1 cellular context compared by ENCODE assay signal in the genomic region with DNA sequence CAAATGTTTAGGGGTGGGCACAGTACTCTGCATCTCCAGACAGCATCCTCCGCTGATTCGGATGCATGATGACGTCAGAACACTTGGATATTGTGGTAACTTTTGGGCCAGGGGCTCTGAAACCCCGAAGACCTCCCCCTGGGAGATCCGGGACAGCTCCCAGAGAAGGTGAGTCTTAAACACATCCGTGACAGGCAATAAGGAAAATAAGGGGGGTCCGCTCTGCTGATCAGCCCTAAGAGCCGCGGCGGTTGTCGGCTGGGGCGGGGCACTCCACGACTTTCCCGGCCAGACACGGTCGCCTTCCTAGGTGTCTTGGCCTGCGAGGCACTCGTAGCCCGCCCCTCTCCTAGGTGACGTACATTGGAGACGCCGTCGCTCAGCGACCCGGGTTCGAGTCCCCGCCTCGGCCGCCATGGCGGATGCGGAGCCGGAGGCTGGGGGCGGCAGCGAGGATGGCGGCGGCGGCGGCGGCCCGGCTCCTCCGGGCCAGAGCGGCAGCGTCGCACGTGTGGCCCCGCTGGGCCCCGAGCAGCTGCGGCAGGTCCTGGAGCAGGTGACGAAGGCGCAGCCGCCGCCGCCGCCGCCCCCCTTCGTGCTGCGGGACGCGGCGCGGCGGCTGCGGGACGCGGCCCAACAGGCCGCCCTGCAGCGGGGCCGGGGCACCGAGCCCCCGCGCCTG.
A peak's percentile ranks its signal among the peaks of the same experiment; 100 is the strongest.
TF ChIP-seq lines count a peak whose summit lies in the region.

Gene ZNF839, plus strand, starts transcription at position 396 of the 682 bp plus-strand sequence. Its CDS starts 20 bp downstream, at position 416.

TF ChIP-seq in HepG2, 621 proteins besides CTCF, POLR2A, EP300 and RAD21 (continued from another document and continues in another):
- no peak for TF ChIP-seq MTA3 (CRISPR knock-in tag; IDR thresholded peaks at IDR 0.05)
- no peak for TF ChIP-seq SMAD9 (CRISPR knock-in tag; IDR thresholded peaks at IDR 0.05)
- TF ChIP-seq TEAD3 (CRISPR knock-in tag; optimal IDR thresholded peaks at IDR 0.05; ENCODE audit: borderline replicate concordance) = no peak
- TF ChIP-seq ZBTB33 (CRISPR knock-in tag; IDR thresholded peaks at IDR 0.05) = peak; percentile 30; the same call in 1 of the 2 replicates
- no peak for TF ChIP-seq SATB2 (CRISPR knock-in tag; IDR thresholded peaks at IDR 0.05)
- peak; percentile 89 for TF ChIP-seq BRD4 (CRISPR knock-in tag; IDR thresholded peaks at IDR 0.05)
- TF ChIP-seq, protein P1, sequence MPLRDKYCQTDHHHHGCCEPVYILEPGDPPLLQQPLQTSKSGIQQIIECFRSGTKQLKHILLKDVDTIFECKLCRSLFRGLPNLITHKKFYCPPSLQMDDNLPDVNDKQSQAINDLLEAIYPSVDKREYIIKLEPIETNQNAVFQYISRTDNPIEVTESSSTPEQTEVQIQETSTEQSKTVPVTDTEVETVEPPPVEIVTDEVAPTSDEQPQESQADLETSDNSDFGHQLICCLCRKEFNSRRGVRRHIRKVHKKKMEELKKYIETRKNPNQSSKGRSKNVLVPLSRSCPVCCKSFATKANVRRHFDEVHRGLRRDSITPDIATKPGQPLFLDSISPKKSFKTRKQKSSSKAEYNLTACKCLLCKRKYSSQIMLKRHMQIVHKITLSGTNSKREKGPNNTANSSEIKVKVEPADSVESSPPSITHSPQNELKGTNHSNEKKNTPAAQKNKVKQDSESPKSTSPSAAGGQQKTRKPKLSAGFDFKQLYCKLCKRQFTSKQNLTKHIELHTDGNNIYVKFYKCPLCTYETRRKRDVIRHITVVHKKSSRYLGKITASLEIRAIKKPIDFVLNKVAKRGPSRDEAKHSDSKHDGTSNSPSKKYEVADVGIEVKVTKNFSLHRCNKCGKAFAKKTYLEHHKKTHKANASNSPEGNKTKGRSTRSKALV (CRISPR knock-in tag; IDR thresholded peaks at IDR 0.05) = no peak
- no peak for TF ChIP-seq ZSCAN25 (CRISPR knock-in tag; IDR thresholded peaks at IDR 0.05)
- 0 out of 3 replicates have a peak, but pooled peaks have one; percentile 49 for TF ChIP-seq MXI1 (IDR thresholded peaks at IDR 0.05; ENCODE audit: borderline replicate concordance, low read depth, low read length)
- TF ChIP-seq, protein P2, sequence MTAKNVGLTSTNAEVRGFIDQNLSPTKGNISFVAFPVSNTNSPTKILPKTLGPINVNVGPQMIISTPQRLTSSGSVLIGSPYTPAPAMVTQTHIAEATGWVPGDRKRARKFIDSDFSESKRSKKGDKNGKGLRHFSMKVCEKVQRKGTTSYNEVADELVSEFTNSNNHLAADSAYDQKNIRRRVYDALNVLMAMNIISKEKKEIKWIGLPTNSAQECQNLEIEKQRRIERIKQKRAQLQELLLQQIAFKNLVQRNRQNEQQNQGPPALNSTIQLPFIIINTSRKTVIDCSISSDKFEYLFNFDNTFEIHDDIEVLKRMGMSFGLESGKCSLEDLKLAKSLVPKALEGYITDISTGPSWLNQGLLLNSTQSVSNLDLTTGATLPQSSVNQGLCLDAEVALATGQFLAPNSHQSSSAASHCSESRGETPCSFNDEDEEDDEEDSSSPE (CRISPR knock-in tag; IDR thresholded peaks at IDR 0.05) = peak; percentile 55; the same call in 1 of the 2 replicates
- TF ChIP-seq HMG20B (CRISPR knock-in tag; conservative IDR thresholded peaks at IDR 0.05) = no peak
- no peak for TF ChIP-seq ZNF296 (CRISPR knock-in tag; conservative IDR thresholded peaks at IDR 0.05)
- no peak for TF ChIP-seq ZNF773 (CRISPR knock-in tag; IDR thresholded peaks at IDR 0.05; ENCODE audit: borderline replicate concordance)
- TF ChIP-seq BRF2 (CRISPR knock-in tag; IDR thresholded peaks at IDR 0.05) = no peak
- TF ChIP-seq ZNF512 (CRISPR knock-in tag; IDR thresholded peaks at IDR 0.05) = no peak
- TF ChIP-seq ZNF430 (CRISPR knock-in tag; IDR thresholded peaks at IDR 0.05) = no peak
- no peak for TF ChIP-seq ZNF10 (CRISPR knock-in tag; IDR thresholded peaks at IDR 0.05; ENCODE audit: borderline replicate concordance, low read depth)
- peak; percentile 41 for TF ChIP-seq SALL1 (CRISPR knock-in tag; IDR thresholded peaks at IDR 0.05)
- TF ChIP-seq MAFG (CRISPR knock-in tag; IDR thresholded peaks at IDR 0.05) = no peak
- TF ChIP-seq NBN (conservative IDR thresholded peaks at IDR 0.05) = no peak
- TF ChIP-seq PRMT3 (CRISPR knock-in tag; IDR thresholded peaks at IDR 0.05; ENCODE audit: borderline replicate concordance, low read depth) = no peak
- TF ChIP-seq PHF5A (CRISPR knock-in tag; IDR thresholded peaks at IDR 0.05; ENCODE audit: low read depth, unreplicated experiment) = no peak
- no peak for TF ChIP-seq NCOA2 (CRISPR knock-in tag; IDR thresholded peaks at IDR 0.05)
- TF ChIP-seq BCL6 (CRISPR knock-in tag; IDR thresholded peaks at IDR 0.05) = 0 out of 2 replicates have a peak, but pooled peaks have one; percentile 28
- no peak for TF ChIP-seq ZNF776 (CRISPR knock-in tag; IDR thresholded peaks at IDR 0.05)
- no peak for TF ChIP-seq ZNF441 (CRISPR knock-in tag; IDR thresholded peaks at IDR 0.05; ENCODE audit: borderline replicate concordance)
- 0 out of 2 replicates have a peak, but pooled peaks have one; percentile 64 for TF ChIP-seq ZNF337 (CRISPR knock-in tag; IDR thresholded peaks at IDR 0.05; ENCODE audit: borderline replicate concordance, low read depth)
- TF ChIP-seq ZNF652 (CRISPR knock-in tag; IDR thresholded peaks at IDR 0.05; ENCODE audit: borderline replicate concordance, low read depth) = no peak
- no peak for TF ChIP-seq ZNF567 (CRISPR knock-in tag; IDR thresholded peaks at IDR 0.05; ENCODE audit: borderline replicate concordance)
- TF ChIP-seq ZNF24 (IDR thresholded peaks at IDR 0.05) = no peak
- no peak for TF ChIP-seq ZNF883 (CRISPR knock-in tag; IDR thresholded peaks at IDR 0.05; ENCODE audit: not compliant biosample characterization)
- no peak for TF ChIP-seq RNF219 (CRISPR knock-in tag; IDR thresholded peaks at IDR 0.05)
- no peak for TF ChIP-seq JARID2 (CRISPR knock-in tag; IDR thresholded peaks at IDR 0.05; ENCODE audit: insufficient replicate concordance)
- TF ChIP-seq NR3C1 (CRISPR knock-in tag; IDR thresholded peaks at IDR 0.05) = no peak
- TF ChIP-seq NAIF1 (CRISPR knock-in tag; IDR thresholded peaks at IDR 0.05; ENCODE audit: borderline replicate concordance) = no peak
- peak; percentile 52; the same call in 1 of the 2 replicates for TF ChIP-seq POLR2G (IDR thresholded peaks at IDR 0.05; ENCODE audit: low read depth, low read length)
- TF ChIP-seq, protein P3, sequence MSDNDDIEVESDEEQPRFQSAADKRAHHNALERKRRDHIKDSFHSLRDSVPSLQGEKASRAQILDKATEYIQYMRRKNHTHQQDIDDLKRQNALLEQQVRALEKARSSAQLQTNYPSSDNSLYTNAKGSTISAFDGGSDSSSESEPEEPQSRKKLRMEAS (IDR thresholded peaks at IDR 0.05) = peak; percentile 47; the same call in 1 of the 2 replicates
- TF ChIP-seq ZNF343 (CRISPR knock-in tag; IDR thresholded peaks at IDR 0.05) = no peak
- peak; percentile 69; the same call in 1 of the 2 replicates for TF ChIP-seq KMT2B (CRISPR knock-in tag; IDR thresholded peaks at IDR 0.05)
- TF ChIP-seq ZNF20 (CRISPR knock-in tag; IDR thresholded peaks at IDR 0.05) = no peak
- peak; percentile 94 for TF ChIP-seq HOXA3 (CRISPR knock-in tag; IDR thresholded peaks at IDR 0.05)
- no peak for TF ChIP-seq SP1 (IDR thresholded peaks at IDR 0.05)
- peak; percentile 82 for TF ChIP-seq SP1 (CRISPR knock-in tag; IDR thresholded peaks at IDR 0.05)
- peak; percentile 17; the same call in 1 of the 2 replicates for TF ChIP-seq ZNF501 (CRISPR knock-in tag; IDR thresholded peaks at IDR 0.05)
- no peak for TF ChIP-seq PAF1 (CRISPR knock-in tag; IDR thresholded peaks at IDR 0.05)
- no peak for TF ChIP-seq ZNF335 (CRISPR knock-in tag; IDR thresholded peaks at IDR 0.05)
- TF ChIP-seq GATA4 (IDR thresholded peaks at IDR 0.05; ENCODE audit: borderline replicate concordance, low read depth) = no peak
- TF ChIP-seq ZNF468 (CRISPR knock-in tag; IDR thresholded peaks at IDR 0.05) = no peak
- peak; percentile 31; the same call in 1 of the 2 replicates for TF ChIP-seq FOXK1 (CRISPR knock-in tag; IDR thresholded peaks at IDR 0.05; ENCODE audit: borderline replicate concordance, low read depth)
- no peak for TF ChIP-seq KDM3A (CRISPR knock-in tag; IDR thresholded peaks at IDR 0.05; ENCODE audit: low read depth)
- TF ChIP-seq KLF6 (CRISPR knock-in tag; IDR thresholded peaks at IDR 0.05) = no peak; the same call in 1 of the 2 replicates
- TF ChIP-seq ZNF510 (CRISPR knock-in tag; IDR thresholded peaks at IDR 0.05; ENCODE audit: low read depth) = no peak
- no peak for TF ChIP-seq RBAK (CRISPR knock-in tag; IDR thresholded peaks at IDR 0.05)
- TF ChIP-seq, protein P4, sequence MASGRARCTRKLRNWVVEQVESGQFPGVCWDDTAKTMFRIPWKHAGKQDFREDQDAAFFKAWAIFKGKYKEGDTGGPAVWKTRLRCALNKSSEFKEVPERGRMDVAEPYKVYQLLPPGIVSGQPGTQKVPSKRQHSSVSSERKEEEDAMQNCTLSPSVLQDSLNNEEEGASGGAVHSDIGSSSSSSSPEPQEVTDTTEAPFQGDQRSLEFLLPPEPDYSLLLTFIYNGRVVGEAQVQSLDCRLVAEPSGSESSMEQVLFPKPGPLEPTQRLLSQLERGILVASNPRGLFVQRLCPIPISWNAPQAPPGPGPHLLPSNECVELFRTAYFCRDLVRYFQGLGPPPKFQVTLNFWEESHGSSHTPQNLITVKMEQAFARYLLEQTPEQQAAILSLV (CRISPR knock-in tag; IDR thresholded peaks at IDR 0.05; ENCODE audit: borderline replicate concordance) = 0 out of 2 replicates have a peak, but pooled peaks have one; percentile 52
